In the genomic region with DNA sequence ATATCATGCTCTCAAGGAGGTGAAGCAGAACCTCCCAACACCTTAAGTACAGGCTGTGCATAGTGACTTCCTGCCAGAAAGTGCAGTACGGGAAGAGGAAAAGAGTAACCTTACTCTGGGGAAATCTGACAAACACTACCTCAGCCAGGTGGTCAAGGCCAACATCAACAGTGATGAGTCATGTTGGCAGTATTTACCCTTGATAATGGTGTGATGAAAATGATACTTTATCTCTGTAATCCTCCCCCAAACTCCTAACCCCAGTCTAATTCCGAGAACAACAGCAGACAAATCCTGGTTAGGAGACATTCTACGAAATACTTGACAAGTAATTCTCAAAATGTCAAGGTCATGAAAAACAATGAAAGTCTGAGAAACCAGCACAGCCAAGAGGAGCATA, we compare ENCODE assay signal across 15 cellular contexts. TPM values are rescaled to one million over a fixed set of nuclear protein-coding genes. Genes with fewer than 3 reads are reported as not detected.
DNase-seq lines count a peak whose midpoint lies in the region; ATAC-seq, FAIRE-seq and TF ChIP-seq lines count a peak whose summit lies in the region.
"Had no signal": no experiment of that assay in that cellular context is flagged by ENCODE, and none has a peak within 500 bp of the region (broad histone marks: within the 10 kb centered on the region; RNA-seq: fewer than 3 reads in every experiment).

No MANE protein-coding gene starts in this region.

- DNase-seq in GM12891 (ENCODE audit: insufficient read length, low spot score) (no peak), NCI-H2171 treated with DMSO at 0.1 percent for 48 hours (lab: John Stamatoyannopoulos, UW) (peak; percentile 62), mammary epithelial cell (peak; percentile 36), right lobe of liver (no peak), NK-92 (lab: John Stamatoyannopoulos, UW; ENCODE audit: unreplicated experiment) (no peak), NCI-H187 (lab: John Stamatoyannopoulos, UW) (no peak)
- DNase-seq in naive thymus-derived CD4-positive, alpha-beta T cell: no peak
- DNase-seq: activated CD4-positive, CD25-positive, alpha-beta regulatory T cell treated with anti-CD3 and anti-CD28 coated beads, Interleukin-2, amount 50 U/mL, for 72 hours; activated T-cell treated with anti-CD3 and anti-CD28 coated beads, Interleukin-2, amount 50 U/mL, for 48 hours; amniotic stem cell; CD8-positive, alpha-beta T cell; effector CD4-positive, alpha-beta T cell; HFFc6; NCI-H1436 treated with DMSO at 0.1 percent for 48 hours had no signal

- CTCF ChIA-PET in mammary epithelial cell (lab: Charles Lee; ENCODE audit: low non-redundant PET): no interaction called here
- CTCF ChIA-PET in naive thymus-derived CD4-positive, alpha-beta T cell (lab: Charles Lee): no interaction called here

- 88% methylated on average over 3 of the region's 3 CpGs for WGBS in mammary epithelial cell (ENCODE audit: low coverage, missing lambda C conversion rate)
- 20% methylated on average over 3 of the region's 3 CpGs for WGBS in right lobe of liver (ENCODE audit: insufficient coverage, low coverage, low lambda C conversion rate, missing lambda C conversion rate)

- H3K4me1 ChIP-seq in mammary epithelial cell (ENCODE audit: insufficient read depth, low read length): no peaks in the 10 kb centered on the region
- H3K4me1 ChIP-seq in right lobe of liver: peaks cover 0 to 7% (median 2%) of the 10 kb centered on the region in 4 donors
- no peaks in the 10 kb centered on the region for H3K4me1 ChIP-seq in naive thymus-derived CD4-positive, alpha-beta T cell (ENCODE audit: control insufficient read depth in 2 of 2, insufficient read depth in 2 of 2, low read length in 2 of 2)

- no peak overlapping the region for H3K4me3 Mint-ChIP-seq in naive thymus-derived CD4-positive, alpha-beta T cell
- H3K4me3 Mint-ChIP-seq: CD8-positive, alpha-beta T cell; HFFc6 had no signal

- H4K20me1 ChIP-seq in mammary epithelial cell (ENCODE audit: insufficient read depth, low read length): no peaks in the 10 kb centered on the region

- no peaks in the 10 kb centered on the region for H3K9me3 Mint-ChIP-seq in naive thymus-derived CD4-positive, alpha-beta T cell
- H3K9me3 Mint-ChIP-seq: CD8-positive, alpha-beta T cell; HFFc6 had no signal

- H3K36me3 Mint-ChIP-seq in naive thymus-derived CD4-positive, alpha-beta T cell: peaks cover 0 to 5% (median 0%) of the 10 kb centered on the region in 5 donors

- H3K36me3 ChIP-seq in mammary epithelial cell (ENCODE audit: insufficient read depth, low read length): no peaks in the 10 kb centered on the region
- no peaks in the 10 kb centered on the region for H3K36me3 ChIP-seq in right lobe of liver
- H3K36me3 ChIP-seq in naive thymus-derived CD4-positive, alpha-beta T cell (ENCODE audit: control insufficient read depth in 2 of 3, insufficient read depth in 3 of 3, low read length in 3 of 3): no peaks in the 10 kb centered on the region

- no TSS peak for BruUV-seq in mammary epithelial cell (replicated peaks; lab: Mats Ljungman, UMichigan)

- in situ Hi-C loops in mammary epithelial cell (cut with MboI; ENCODE audit: low sequenced_read_pairs in 2 of 2): no loop called here

- TF ChIP-seq POLR2A in GM12891 (IDR thresholded peaks at IDR 0.05; ENCODE audit: low read depth, low read length): no peak
- no peak for TF ChIP-seq POLR2A in right lobe of liver (IDR thresholded peaks at IDR 0.05)

- peaks cover 0 to 3% (median 0%) of the 10 kb centered on the region in 5 donors for H3K27me3 Mint-ChIP-seq in naive thymus-derived CD4-positive, alpha-beta T cell

- TF ChIP-seq CTCF in mammary epithelial cell (conservative IDR thresholded peaks at IDR 0.05 in 1 of 2, IDR thresholded peaks at IDR 0.05 in 1 of 2; ENCODE audit: extremely low read depth in 1 of 2, insufficient read depth in 1 of 2, low read depth in 1 of 2, low read length in 2 of 2) (no peak), right lobe of liver (IDR thresholded peaks at IDR 0.05) (no peak)

- H3K4me3 ChIP-seq in mammary epithelial cell (replicated peaks in 1 of 3; ENCODE audit: insufficient read depth in 1 of 3, low read depth in 2 of 3, low read length in 3 of 3): no peak overlapping the region
- H3K4me3 ChIP-seq in right lobe of liver: no peak overlapping the region
- no peak overlapping the region for H3K4me3 ChIP-seq in naive thymus-derived CD4-positive, alpha-beta T cell (ENCODE audit: low read length)

- intact Hi-C loops in mammary epithelial cell (cut with micrococcal nuclease) (no loop called here), right lobe of liver (cut with DNase I) (no loop called here)
- intact Hi-C loops in naive thymus-derived CD4-positive, alpha-beta T cell (cut with micrococcal nuclease): no loop called here

- H3K4me2 ChIP-seq in mammary epithelial cell (ENCODE audit: insufficient read depth, low read depth, low read length): no peak overlapping the region

- dilution Hi-C loops in mammary epithelial cell (cut with HindIII; ENCODE audit: low sequenced_read_pairs): no loop called here

- H3K9me3 ChIP-seq in mammary epithelial cell (replicated peaks; ENCODE audit: insufficient read depth, low read length) (no peaks in the 10 kb centered on the region), right lobe of liver (no peaks in the 10 kb centered on the region)
- H3K9me3 ChIP-seq in naive thymus-derived CD4-positive, alpha-beta T cell (ENCODE audit: control insufficient read depth in 2 of 3, low read length in 3 of 3): no peaks in the 10 kb centered on the region

- peaks cover 0 to 6% (median 0%) of the 10 kb centered on the region in 7 donors for H3K4me1 Mint-ChIP-seq in naive thymus-derived CD4-positive, alpha-beta T cell

- H3K27me3 ChIP-seq in mammary epithelial cell (ENCODE audit: insufficient read depth, low read length) (no peaks in the 10 kb centered on the region), right lobe of liver (no peaks in the 10 kb centered on the region)
- H3K27me3 ChIP-seq in naive thymus-derived CD4-positive, alpha-beta T cell (ENCODE audit: control insufficient read depth in 2 of 2, insufficient read depth in 2 of 2, low read length in 2 of 2): no peaks in the 10 kb centered on the region

- H3K27ac ChIP-seq in mammary epithelial cell (ENCODE audit: insufficient read depth, low read depth, low read length) (no peak overlapping the region), right lobe of liver (peak overlapping the region in 2 of 3 donors; percentile 16 to 69)
- no peak overlapping the region for H3K27ac ChIP-seq in naive thymus-derived CD4-positive, alpha-beta T cell (ENCODE audit: low read depth, low read length)

- no peaks in the 10 kb centered on the region for H3K79me2 ChIP-seq in mammary epithelial cell (ENCODE audit: insufficient read depth, low read length)

- POLR2A ChIA-PET in naive thymus-derived CD4-positive, alpha-beta T cell (lab: Charles Lee): no interaction called here

- H3K27ac Mint-ChIP-seq in naive thymus-derived CD4-positive, alpha-beta T cell: no peak overlapping the region
- H3K27ac Mint-ChIP-seq: CD8-positive, alpha-beta T cell; HFFc6 had no signal

- H3K9ac ChIP-seq in mammary epithelial cell (ENCODE audit: insufficient read depth, low read length): no peak overlapping the region

- FAIRE-seq in GM12891 (lab: Jason Lieb, UNC): peak; percentile 63
- FAIRE-seq: islet of Langerhans had no signal

- no peak overlapping the region for H2AFZ ChIP-seq in mammary epithelial cell (ENCODE audit: low read depth, low read length)

- peak; percentile 90 to 95 (median 93) for ATAC-seq in right lobe of liver
- ATAC-seq in naive thymus-derived CD4-positive, alpha-beta T cell: no peak
- ATAC-seq: CD8-positive, alpha-beta T cell had no signal

TF ChIP-seq in GM12891, 5 proteins besides CTCF, POLR2A, EP300 and RAD21:
- TF ChIP-seq POLR2AphosphoS5 (IDR thresholded peaks at IDR 0.05; ENCODE audit: low read depth, low read length) (no peak), PAX5 (IDR thresholded peaks at IDR 0.05; ENCODE audit: insufficient read depth, low read length, severe bottlenecking) (no peak), SPI1 (IDR thresholded peaks at IDR 0.05; ENCODE audit: low read depth, low read length) (no peak), TAF1 (IDR thresholded peaks at IDR 0.05; ENCODE audit: low read depth, low read length) (no peak), POU2F2 (IDR thresholded peaks at IDR 0.05; ENCODE audit: low read depth, low read length) (no peak)

RNA-seq across cellular contexts. Expression of a gene that starts 26.5 kb away (rescaled TPM):
- 1.9 TPM for polyA plus RNA-seq in GM12891 (2012; ENCODE audit: low read depth, missing spikeins)
- 1 to 10 TPM in 1 of 2 donors, under 1 TPM in 1; 0.83 to 1.6 TPM for total RNA-seq in mammary epithelial cell
- 2.3 TPM for polyA plus RNA-seq in mammary epithelial cell
- not detected for polyA minus RNA-seq in mammary epithelial cell
- total RNA-seq in right lobe of liver: 1 to 10 TPM in 1 of 6 experiments, under 1 TPM in 5; 0.29 to 1.1 (median 0.47) TPM
- total RNA-seq in naive thymus-derived CD4-positive, alpha-beta T cell: 1 to 10 TPM; 3.3 to 9.3 (median 4.0) TPM
- polyA plus RNA-seq in naive thymus-derived CD4-positive, alpha-beta T cell: 1 to 10 TPM in 1 of 2 donors, under 1 TPM in 1; 0.20 to 2.0 TPM

RNA-seq across cellular contexts. Expression of a gene that starts 51.5 kb away (rescaled TPM):
- 43.5 TPM for polyA plus RNA-seq in GM12891 (2012; ENCODE audit: low read depth, missing spikeins)
- total RNA-seq in mammary epithelial cell: 10 to 100 TPM; 59.1 to 71.7 TPM
- 54.1 TPM for polyA plus RNA-seq in mammary epithelial cell
- 40.2 TPM for polyA minus RNA-seq in mammary epithelial cell
- 10 to 100 TPM; 35.2 to 70.4 (median 52.2) TPM for total RNA-seq in right lobe of liver
- 10 to 100 TPM; 42.5 to 72.3 (median 60.0) TPM for total RNA-seq in naive thymus-derived CD4-positive, alpha-beta T cell
- 100 to 1,000 TPM; 123 to 140 TPM for polyA plus RNA-seq in naive thymus-derived CD4-positive, alpha-beta T cell

Comparison
In these comparisons a context has a peak if more than half of its experiments do, and no peak if none do; other contexts are left out.
1. DNase-seq: peak in NCI-H2171 treated with DMSO at 0.1 percent for 48 hours (single experiment) and mammary epithelial cell (single experiment); none in GM12891 (single experiment), right lobe of liver (0 of 3), NK-92 (single experiment), naive thymus-derived CD4-positive, alpha-beta T cell (0 of 9) and NCI-H187 (0 of 2).
2. H3K27ac ChIP-seq: peak in right lobe of liver (2 of 3); none in mammary epithelial cell (single experiment) and naive thymus-derived CD4-positive, alpha-beta T cell (single experiment).